ENCODE assay signal across 8 cellular contexts in the genomic region with DNA sequence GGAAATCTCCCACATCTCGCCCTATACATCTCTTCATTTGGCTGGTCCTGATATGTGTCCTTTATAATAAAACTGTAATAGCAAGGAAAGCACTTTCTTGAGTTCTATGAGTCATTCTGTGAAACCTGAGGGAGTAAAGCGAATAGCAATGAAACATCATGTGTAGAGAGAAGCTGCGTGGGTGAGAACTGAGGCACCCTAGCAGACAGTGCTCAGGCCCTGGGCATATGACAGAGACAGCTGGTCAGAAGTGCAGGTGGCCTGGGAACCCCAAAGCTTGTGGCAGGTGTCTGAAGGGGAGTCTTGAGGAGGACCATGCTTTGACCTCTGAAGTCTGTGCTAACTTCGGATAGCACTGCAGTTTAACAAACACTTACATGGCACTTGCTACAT. TPM values are rescaled to one million over a fixed set of nuclear protein-coding genes. Genes with fewer than 3 reads are reported as not detected.
DNase-seq lines count a peak whose midpoint lies in the region; ATAC-seq and TF ChIP-seq lines count a peak whose summit lies in the region.

No MANE protein-coding gene starts in this region.

- H3K79me1 ChIP-seq in mesendoderm (ENCODE audit: low read length) = no peaks in the 10 kb centered on the region

- no peaks in the 10 kb centered on the region for H3K9me2 ChIP-seq in GM23248 (ENCODE audit: insufficient read depth)

- peak; percentile 52 for ATAC-seq in GM18499 (IDR thresholded peaks at IDR 0.05; ENCODE audit: insufficient read depth, unreplicated experiment)
- ATAC-seq in foreskin keratinocyte = no peak

- H3K27me3 Mint-ChIP-seq in glutamatergic neuron (ENCODE audit: unreplicated experiment) = no peaks in the 10 kb centered on the region

- H3K4ac ChIP-seq in mesendoderm (ENCODE audit: low read depth, low read length) = no peak overlapping the region

- H3K27ac ChIP-seq in GM23248 (no peak overlapping the region), SK-N-MC (peak overlapping the region; percentile 93), mesendoderm (ENCODE audit: low read depth, low read length) (no peak overlapping the region), foreskin keratinocyte (no peak overlapping the region), left ventricle myocardium inferior (replicated peaks) (no peak overlapping the region)

- H3K4me3 ChIP-seq in GM23248 (no peak overlapping the region), SK-N-MC (no peak overlapping the region), mesendoderm (ENCODE audit: low read length) (no peak overlapping the region), left ventricle myocardium inferior (no peak overlapping the region)

- peaks cover 6% of the 10 kb centered on the region; the same call in 1 of the 2 replicates for H3K79me2 ChIP-seq in GM23248 (ENCODE audit: insufficient read depth)
- no peaks in the 10 kb centered on the region for H3K79me2 ChIP-seq in mesendoderm (ENCODE audit: control insufficient read depth, insufficient read depth, low read length)

- H3K4me2 ChIP-seq in GM23248 (ENCODE audit: unreplicated experiment) (no peak overlapping the region), mesendoderm (ENCODE audit: low read length) (no peak overlapping the region)

- H3K18ac ChIP-seq in mesendoderm (ENCODE audit: low read length) = no peak overlapping the region

- no peak overlapping the region for H3K23ac ChIP-seq in mesendoderm (ENCODE audit: low read length)

- in situ Hi-C loops in GM23248 (cut with MboI) = no loop called here

- no peak overlapping the region for H4K8ac ChIP-seq in mesendoderm (ENCODE audit: low read depth, low read length)

- no peak overlapping the region for H3K56ac ChIP-seq in mesendoderm (ENCODE audit: low read length)

- H2BK120ac ChIP-seq in mesendoderm (ENCODE audit: low read depth, low read length) = no peak overlapping the region

- no peak for TF ChIP-seq CTCF in glutamatergic neuron (IDR thresholded peaks at IDR 0.05; ENCODE audit: partially characterized antibody, unreplicated experiment)
- TF ChIP-seq CTCF in foreskin keratinocyte (conservative IDR thresholded peaks at IDR 0.05) = no peak
- no peak for TF ChIP-seq CTCF in left ventricle myocardium inferior (IDR thresholded peaks at IDR 0.05; ENCODE audit: borderline replicate concordance)

- no peaks in the 10 kb centered on the region for H3F3A ChIP-seq in GM23248 (ENCODE audit: insufficient read depth)

- no peak overlapping the region for H2BK15ac ChIP-seq in mesendoderm (replicated peaks; ENCODE audit: low read depth)

- no peak overlapping the region for H3K27ac Mint-ChIP-seq in glutamatergic neuron (ENCODE audit: unreplicated experiment)

- peak overlapping the region; percentile 49 for H4K5ac ChIP-seq in mesendoderm (ENCODE audit: low read length)

- no peaks in the 10 kb centered on the region for H3K9me3 Mint-ChIP-seq in glutamatergic neuron (ENCODE audit: unreplicated experiment)

- H2BK5ac ChIP-seq in mesendoderm (ENCODE audit: low read length) = no peak overlapping the region

- intact Hi-C loops in left ventricle myocardium inferior (cut with micrococcal nuclease) = no loop called here

- H3K27me3 ChIP-seq in GM23248 (replicated peaks; ENCODE audit: insufficient read depth) (no peaks in the 10 kb centered on the region), mesendoderm (ENCODE audit: insufficient read depth, low read length, poor library complexity) (no peaks in the 10 kb centered on the region), foreskin keratinocyte (peaks cover 2% of the 10 kb centered on the region), left ventricle myocardium inferior (ENCODE audit: low read depth) (no peaks in the 10 kb centered on the region)

- H3K4me1 ChIP-seq in GM23248 (ENCODE audit: insufficient read depth) = peaks cover 10% of the 10 kb centered on the region; the same call in 1 of the 2 replicates
- no peaks in the 10 kb centered on the region for H3K4me1 ChIP-seq in mesendoderm (ENCODE audit: control insufficient read depth, low read depth, low read length)
- H3K4me1 ChIP-seq in foreskin keratinocyte = peaks cover 5% of the 10 kb centered on the region
- peaks cover 23% of the 10 kb centered on the region for H3K4me1 ChIP-seq in left ventricle myocardium inferior

- H2AFZ ChIP-seq in GM23248 = peak overlapping the region; percentile 96; the same call in 1 of the 2 replicates

- no peak overlapping the region for H3K4me3 Mint-ChIP-seq in glutamatergic neuron (ENCODE audit: unreplicated experiment)

- DNase-seq in GM23248 (peak; percentile 15), SK-N-MC (ENCODE audit: low read depth, low spot score) (no peak), mesendoderm (no peak), glutamatergic neuron (no peak), SIG-M5 treated with dmso at 0.1 percent for 504 hours (lab: John Stamatoyannopoulos, UW; ENCODE audit: unreplicated experiment) (no peak), foreskin keratinocyte (no peak), left ventricle myocardium inferior (no peak)

- WGBS in GM23248 (ENCODE audit: low coverage in 1 of 2, low lambda C conversion rate in 2 of 2, missing lambda C conversion rate in 2 of 2), 2 experiments = 90 to 94% methylated on average over 4 of the region's 4 CpGs
- WGBS in mesendoderm (ENCODE audit: extremely low coverage, insufficient coverage, low lambda C conversion rate) = no CpG with 5 or more reads among the region's 4 CpGs

- no peak overlapping the region for H2AK5ac ChIP-seq in mesendoderm (ENCODE audit: low read length)

- no peaks in the 10 kb centered on the region for H3K36me3 Mint-ChIP-seq in glutamatergic neuron (ENCODE audit: unreplicated experiment)

- H3K36me3 ChIP-seq in GM23248 (ENCODE audit: low read depth) = peaks cover 4% of the 10 kb centered on the region; the same call in 1 of the 2 replicates
- peaks cover 10% of the 10 kb centered on the region for H3K36me3 ChIP-seq in SK-N-MC (ENCODE audit: insufficient read depth, low read length)
- H3K36me3 ChIP-seq in mesendoderm (ENCODE audit: control insufficient read depth, insufficient read depth, low read length) = no peaks in the 10 kb centered on the region
- peaks cover 12% of the 10 kb centered on the region for H3K36me3 ChIP-seq in left ventricle myocardium inferior

- no peaks in the 10 kb centered on the region for H3K9me3 ChIP-seq in GM23248 (ENCODE audit: low read depth)
- H3K9me3 ChIP-seq in SK-N-MC (ENCODE audit: low read depth, low read length) = no peaks in the 10 kb centered on the region
- no peaks in the 10 kb centered on the region for H3K9me3 ChIP-seq in left ventricle myocardium inferior (replicated peaks)

- peaks cover 1% of the 10 kb centered on the region for H3K4me1 Mint-ChIP-seq in glutamatergic neuron (ENCODE audit: low read depth, unreplicated experiment)

- no peak overlapping the region for H3K9ac ChIP-seq in GM23248
- no peak overlapping the region for H3K9ac ChIP-seq in SK-N-MC (ENCODE audit: insufficient read length)
- H3K9ac ChIP-seq in mesendoderm (ENCODE audit: low read length) = no peak overlapping the region

- no peaks in the 10 kb centered on the region for H4K20me1 ChIP-seq in GM23248 (ENCODE audit: insufficient read depth)

RNA-seq across cellular contexts. Expression of gene BLOC1S5, which starts 1.3 kb away (rescaled TPM):
- 7.8 and 13.1 TPM in 2 replicates for total RNA-seq in GM23248 (2014; rRNA removed; shearing (Covaris generic))
- polyA plus RNA-seq in GM23248 (2016; fragmentation: Nextera tagmentation; extraction: Ambion mirVana) (14.0 and 14.1 TPM in 2 replicates), foreskin keratinocyte (4.3 and 4.7 TPM in 2 replicates)
- polyA plus RNA-seq in mesendoderm (2013, experiment 1 of 2) = 7.0 TPM
- polyA plus RNA-seq in mesendoderm (2013, experiment 2 of 2) = 7.3 TPM
- total RNA-seq in glutamatergic neuron (ENCODE audit: unreplicated experiment) (8.3 TPM), foreskin keratinocyte (11.5 TPM in 2 replicates), left ventricle myocardium inferior (8.5 TPM)

RNA-seq across cellular contexts. Expression of gene EEF1E1, which starts 36.8 kb away (rescaled TPM):
- total RNA-seq in GM23248 (2014; rRNA removed; shearing (Covaris generic)) = 23.4 and 46.7 TPM in 2 replicates
- polyA plus RNA-seq in GM23248 (2016; fragmentation: Nextera tagmentation; extraction: Ambion mirVana) (59.5 and 61.3 TPM in 2 replicates), foreskin keratinocyte (62.1 and 63.4 TPM in 2 replicates)
- polyA plus RNA-seq in mesendoderm (2013, experiment 1 of 2) = 137 TPM
- polyA plus RNA-seq in mesendoderm (2013, experiment 2 of 2) = 150 TPM
- total RNA-seq in glutamatergic neuron (ENCODE audit: unreplicated experiment) (20.6 TPM), foreskin keratinocyte (57.7 and 58.1 TPM in 2 replicates), left ventricle myocardium inferior (15.5 TPM)
